Comparison of ENCODE assay signal across 1 cellular context in genomic region chr5:149002053-149002452, GRCh38.
TF ChIP-seq lines count a peak whose summit lies in the region.

No MANE protein-coding gene starts in this region.

TF ChIP-seq in WTC11, 78 proteins besides CTCF, POLR2A, EP300 and RAD21 (continued from another document):
- TF ChIP-seq HMGXB4 (CRISPR knock-in tag; IDR thresholded peaks at IDR 0.05): no peak
- TF ChIP-seq NR1H2 (CRISPR knock-in tag; IDR thresholded peaks at IDR 0.05): no peak
- no peak for TF ChIP-seq ATF2 (CRISPR knock-in tag; IDR thresholded peaks at IDR 0.05; ENCODE audit: borderline replicate concordance, low read depth)
- no peak for TF ChIP-seq CREM (CRISPR knock-in tag; IDR thresholded peaks at IDR 0.05)
- no peak for TF ChIP-seq ZNF219 (CRISPR knock-in tag; IDR thresholded peaks at IDR 0.05; ENCODE audit: borderline replicate concordance)
- no peak for TF ChIP-seq USF1 (CRISPR knock-in tag; IDR thresholded peaks at IDR 0.05)
- no peak for TF ChIP-seq FOXK1 (CRISPR knock-in tag; IDR thresholded peaks at IDR 0.05)
- no peak for TF ChIP-seq ZNF317 (CRISPR knock-in tag; IDR thresholded peaks at IDR 0.05; ENCODE audit: borderline replicate concordance, low read depth)
